Comparison of ENCODE assay signal across 1 cellular context in genomic region chr1:201096977-201097856, GRCh38.
TF ChIP-seq lines count a peak whose summit lies in the region.

No MANE protein-coding gene starts in this region.

TF ChIP-seq in IMR-90, 13 proteins besides CTCF, POLR2A, EP300 and RAD21:
- no peak for TF ChIP-seq FOS (IDR thresholded peaks at IDR 0.05; ENCODE audit: low read depth, low read length)
- no peak for TF ChIP-seq CEBPB (IDR thresholded peaks at IDR 0.05; ENCODE audit: low read depth, low read length)
- TF ChIP-seq ELK1 (IDR thresholded peaks at IDR 0.05; ENCODE audit: borderline replicate concordance, low read depth, low read length), result no peak
